In the genomic region with DNA sequence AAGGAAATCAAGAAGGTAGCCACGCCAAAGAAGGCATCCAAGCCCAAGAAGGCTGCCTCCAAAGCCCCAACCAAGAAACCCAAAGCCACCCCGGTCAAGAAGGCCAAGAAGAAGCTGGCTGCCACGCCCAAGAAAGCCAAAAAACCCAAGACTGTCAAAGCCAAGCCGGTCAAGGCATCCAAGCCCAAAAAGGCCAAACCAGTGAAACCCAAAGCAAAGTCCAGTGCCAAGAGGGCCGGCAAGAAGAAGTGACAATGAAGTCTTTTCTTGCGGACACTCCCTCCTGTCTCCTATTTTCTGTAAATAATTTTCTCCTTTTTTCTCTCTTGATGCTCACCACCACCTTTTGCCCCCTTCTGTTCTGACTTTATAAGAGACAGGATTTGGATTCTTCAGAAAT, we compare ENCODE assay signal across 6 cellular contexts. TPM values are rescaled to one million over a fixed set of nuclear protein-coding genes. Genes with fewer than 3 reads are reported as not detected.
DNase-seq lines count a peak whose midpoint lies in the region; ATAC-seq and TF ChIP-seq lines count a peak whose summit lies in the region.

No MANE protein-coding gene starts in this region.

- H3K4me1 ChIP-seq in skeletal muscle tissue (ENCODE audit: control insufficient read depth in 3 of 3, insufficient read depth in 3 of 3, low read length in 3 of 3), result peaks cover 26 to 38% (median 37%) of the 10 kb centered on the region in 3 donors

- peak overlapping the region; percentile 92 to 97 (median 96) for H3K9ac ChIP-seq in skeletal muscle tissue (ENCODE audit: low read depth in 1 of 3, low read length in 3 of 3)

- no peaks in the 10 kb centered on the region for H3K9me3 ChIP-seq in skeletal muscle tissue (ENCODE audit: control insufficient read depth in 3 of 3, low read length in 3 of 3)

- in situ Hi-C loops in KBM-7 (cut with MboI; ENCODE audit: low pct_unique_long_range_greater_than_20kb, low sequenced_read_pairs), result no loop called here

- peak; percentile 22 for DNase-seq in RPMI8226
- DNase-seq in erythroblast (lab: John Stamatoyannopoulos, UW), result peak; percentile 65 to 85
- no peak for DNase-seq in KBM-7
- DNase-seq in NCI-H187 (lab: John Stamatoyannopoulos, UW), result no peak

- ATAC-seq in HG03439 (IDR thresholded peaks at IDR 0.05; ENCODE audit: unreplicated experiment), result no peak

- no peaks in the 10 kb centered on the region for H3K36me3 ChIP-seq in skeletal muscle tissue (ENCODE audit: control insufficient read depth in 3 of 3, insufficient read depth in 3 of 3, low read length in 3 of 3)

- H3K4me3 ChIP-seq in skeletal muscle tissue (ENCODE audit: low read length in 3 of 3), result peak overlapping the region; percentile 91 to 99 (median 93)

- H3K27ac ChIP-seq in skeletal muscle tissue (ENCODE audit: low read depth, low read length), result peak overlapping the region; percentile 86

- TF ChIP-seq POLR2A in erythroblast (IDR thresholded peaks at IDR 0.05; ENCODE audit: low read length), result no peak

- peaks cover 0 to 4% (median 0%) of the 10 kb centered on the region in 3 donors for H3K27me3 ChIP-seq in skeletal muscle tissue (ENCODE audit: control insufficient read depth in 3 of 3, insufficient read depth in 3 of 3, low read length in 3 of 3)

RNA-seq across cellular contexts. Expression of a gene that starts 1.9 kb away (rescaled TPM):
- 9.9 TPM for total RNA-seq in skeletal muscle tissue

RNA-seq across cellular contexts. Expression of a gene that starts 17.3 kb away (rescaled TPM):
- total RNA-seq in skeletal muscle tissue, result not detected

RNA-seq across cellular contexts. Expression of a gene that starts 38.3 kb away (rescaled TPM):
- 3.7 TPM for total RNA-seq in skeletal muscle tissue

RNA-seq across cellular contexts. Expression of a gene that starts 43.3 kb away (rescaled TPM):
- total RNA-seq in skeletal muscle tissue, result 706 TPM

Comparison
In these comparisons a context has a peak if more than half of its experiments do, and no peak if none do; other contexts are left out.
1. DNase-seq: peak in RPMI8226 (single experiment) and erythroblast (2 of 2); none in KBM-7 (single experiment) and NCI-H187 (0 of 2).